In the genomic region with DNA sequence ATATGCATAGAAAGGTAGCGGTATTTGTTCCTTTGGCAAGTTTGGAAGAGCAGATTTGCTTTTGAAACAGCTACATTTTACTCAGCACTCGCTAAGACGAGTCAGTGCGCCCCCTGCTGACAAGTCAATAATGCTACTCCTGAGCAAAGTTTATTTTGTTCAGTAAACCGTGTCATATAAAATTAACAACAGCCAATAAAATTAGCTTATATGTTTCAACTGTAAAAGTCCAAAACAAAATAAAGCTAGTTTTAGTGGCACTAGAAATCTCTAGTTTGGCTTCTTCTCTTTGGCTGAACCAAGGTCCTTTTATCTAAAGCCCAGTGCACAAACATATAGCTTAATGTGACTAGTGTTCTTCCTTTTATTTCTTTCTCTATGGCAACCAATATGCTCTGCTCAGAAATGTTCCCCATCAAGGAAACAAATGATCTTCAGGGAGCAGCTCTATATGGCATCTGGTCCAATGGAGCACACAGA, we compare ENCODE assay signal across 9 cellular contexts. TPM values are rescaled to one million over a fixed set of nuclear protein-coding genes. Genes with fewer than 3 reads are reported as not detected.
DNase-seq lines count a peak whose midpoint lies in the region; ATAC-seq and TF ChIP-seq lines count a peak whose summit lies in the region.
"Had no signal": no experiment of that assay in that cellular context is flagged by ENCODE, and none has a peak within 500 bp of the region (broad histone marks: within the 10 kb centered on the region; RNA-seq: fewer than 3 reads in every experiment).

No MANE protein-coding gene starts in this region.

- CTCF ChIA-PET in AG04450 (lab: Charles Lee): interaction anchor here (0.6 to 2.1 kb wide), 26 partner anchors 8 to 1689 kb away, joined by 3 to 20 read pairs (median 4); no protein-coding TSS in a partner anchor
- CTCF ChIA-PET in MCF 10A (lab: Yijun Ruan, JAX): interaction anchor here (0.5 to 5.4 kb wide), 83 partner anchors 8 to 1874 kb away, joined by 3 to 47 read pairs (median 4); no protein-coding TSS in a partner anchor

- no peak overlapping the region for H3K4me3 Mint-ChIP-seq in MCF 10A (ENCODE audit: unreplicated experiment)

- peaks cover 5 to 39% of the 10 kb centered on the region in 2 donors for H3K4me1 ChIP-seq in left lung

- TF ChIP-seq CTCF in AG04450 (IDR thresholded peaks at IDR 0.05; ENCODE audit: low read depth, low read length): peak; percentile 74
- peak; percentile 75 for TF ChIP-seq CTCF in GM12873 (IDR thresholded peaks at IDR 0.05; ENCODE audit: insufficient read depth, low read depth, low read length, missing control alignments)
- TF ChIP-seq CTCF in MCF 10A (IDR thresholded peaks at IDR 0.05; ENCODE audit: unreplicated experiment): peak; percentile 86
- peak; percentile 55 to 78 for TF ChIP-seq CTCF in left lung (IDR thresholded peaks at IDR 0.05)

- intact Hi-C loops in MCF 10A (cut with micrococcal nuclease) (loop anchor here (1.0 kb wide), 4 partner anchors 95 to 890 kb away; no protein-coding TSS in a partner anchor), left lung (cut with DNase I) (no loop called here)

- peaks cover 5% of the 10 kb centered on the region; the same call in 1 of the 2 replicates for H3K9me3 ChIP-seq in AG04450 (ENCODE audit: control insufficient read depth, insufficient read depth, low read length)
- H3K9me3 ChIP-seq in left lung: no peaks in the 10 kb centered on the region

- ATAC-seq in left lung (peak; percentile 69), HG02623 (IDR thresholded peaks at IDR 0.05; ENCODE audit: unreplicated experiment) (no peak)

- POLR2A ChIA-PET in AG04450 (lab: Yijun Ruan, JAX): no interaction called here
- POLR2A ChIA-PET in MCF 10A (lab: Yijun Ruan, JAX): interaction anchor here (0.9 to 1.0 kb wide), 2 partner anchors 402 to 890 kb away, joined by 3 read pairs; no protein-coding TSS in a partner anchor

- H3K36me3 ChIP-seq in left lung: no peaks in the 10 kb centered on the region

- H3K27ac Mint-ChIP-seq in MCF 10A (ENCODE audit: low read depth, unreplicated experiment): no peak overlapping the region

- BruUV-seq in MCF 10A (replicated peaks; lab: Mats Ljungman, UMichigan): no TSS peak

- peaks cover 7% of the 10 kb centered on the region for H3K9me3 Mint-ChIP-seq in MCF 10A (ENCODE audit: unreplicated experiment)

- H3K4me3 ChIP-seq in AG04450 (ENCODE audit: low read depth, low read length) (no peak overlapping the region), left lung (no peak overlapping the region)

- H3K4me1 Mint-ChIP-seq in MCF 10A (ENCODE audit: insufficient read depth, unreplicated experiment): peaks cover 26% of the 10 kb centered on the region

- DNase-seq in AG04450 (ENCODE audit: low read depth, low spot score) (peak; percentile 8), KG1 (lab: John Stamatoyannopoulos, UW) (peak; percentile 57), SKM-1 (lab: John Stamatoyannopoulos, UW; ENCODE audit: unreplicated experiment) (peak; percentile 7), MCF 10A (ENCODE audit: unreplicated experiment) (peak; percentile 73), left lung (peak; percentile 49 to 60)
- peak; percentile 49 to 56 for DNase-seq in stimulated activated CD8-positive, alpha-beta memory T cell treated with anti-CD3 and anti-CD28 coated beads, Interleukin-2, amount 100 ng/mL, for 48 hours (ENCODE audit: low read depth in 2 of 2)

- H3K27me3 ChIP-seq in AG04450 (ENCODE audit: control insufficient read depth, insufficient read depth, low read length) (peaks cover 68% of the 10 kb centered on the region), left lung (peaks cover 93 to 100% of the 10 kb centered on the region in 2 donors)

- no peak overlapping the region for H3K27ac ChIP-seq in AG04450 (ENCODE audit: low read depth, low read length)
- H3K27ac ChIP-seq in left lung: no peak overlapping the region

- peaks cover 91% of the 10 kb centered on the region for H3K27me3 Mint-ChIP-seq in MCF 10A (ENCODE audit: insufficient read depth, unreplicated experiment)

- no peaks in the 10 kb centered on the region for H3K36me3 Mint-ChIP-seq in MCF 10A (ENCODE audit: insufficient read depth, unreplicated experiment)

RNA-seq across cellular contexts. Expression of gene POU3F3, which starts 4.3 kb away (rescaled TPM):
- not detected in 2 replicates for polyA plus RNA-seq in AG04450 (2011; rRNA removed)
- not detected in 2 replicates for polyA minus RNA-seq in AG04450 (2011; rRNA and poly(A)+ RNA removed)
- total RNA-seq in MCF 10A (2022) (not detected in 2 replicates), left lung (not detected)
- total RNA-seq: pulmonary artery endothelial cell had no signal

Comparison
In these comparisons a context has a peak if more than half of its experiments do, and no peak if none do; other contexts are left out.
1. DNase-seq: peak in every context shown above with its lines; median percentile 73 in MCF 10A; 57 in KG1; 54 in left lung; 52 in stimulated activated CD8-positive, alpha-beta memory T cell treated with anti-CD3 and anti-CD28 coated beads, Interleukin-2, amount 100 ng/mL, for 48 hours; 8 in AG04450; 7 in SKM-1.